11 cellular contexts compared by ENCODE assay signal in the genomic region with DNA sequence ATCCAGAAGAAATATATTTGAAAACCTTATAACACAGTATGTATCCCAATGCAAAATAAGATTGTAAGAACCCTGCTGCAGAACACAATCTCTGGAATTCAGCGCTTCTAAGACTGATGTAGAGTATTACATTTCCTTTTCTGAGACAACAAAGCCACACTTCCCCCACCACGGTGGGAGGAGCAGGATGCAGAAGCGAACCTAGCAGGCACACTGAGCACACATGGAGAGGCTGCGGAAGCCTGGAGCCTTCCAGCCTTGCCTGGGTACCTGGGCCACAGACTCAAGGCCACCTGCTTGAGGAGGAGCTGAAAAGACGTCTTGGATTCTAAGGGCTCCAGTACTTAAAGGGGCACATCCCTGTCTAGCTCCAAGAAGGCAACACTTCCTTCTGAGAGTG. TPM values are rescaled to one million over a fixed set of nuclear protein-coding genes. Genes with fewer than 3 reads are reported as not detected.
DNase-seq lines count a peak whose midpoint lies in the region; FAIRE-seq and TF ChIP-seq lines count a peak whose summit lies in the region.
"Had no signal": no experiment of that assay in that cellular context is flagged by ENCODE, and none has a peak within 500 bp of the region (broad histone marks: within the 10 kb centered on the region; RNA-seq: fewer than 3 reads in every experiment).

No MANE protein-coding gene starts in this region.

- intact Hi-C loops in MCF 10A (cut with micrococcal nuclease): no loop called here

- no peaks in the 10 kb centered on the region for H3K27me3 ChIP-seq in layer of hippocampus (ENCODE audit: control insufficient read depth, insufficient read depth, low read length)
- H3K27me3 ChIP-seq: vagina had no signal

- no peak overlapping the region for H3K4me3 ChIP-seq in astrocyte of the spinal cord (ENCODE audit: low read depth, low read length)
- H3K4me3 ChIP-seq: vagina had no signal

- in situ Hi-C loops in astrocyte of the spinal cord (cut with HindIII; ENCODE audit: low sequenced_read_pairs): no loop called here

- POLR2A ChIA-PET in activated CD4-positive, alpha-beta T cell treated with anti-CD3 and anti-CD28 coated beads, Interleukin-2, amount 10 ng/mL, durations not matched to agents 7 days and 5 days (lab: Charles Lee): no interaction called here
- POLR2A ChIA-PET in MCF 10A (lab: Yijun Ruan, JAX): no interaction called here

- H3K4me3 Mint-ChIP-seq in activated CD4-positive, alpha-beta T cell treated with anti-CD3 and anti-CD28 coated beads, Interleukin-2, amount 10 ng/mL, durations not matched to agents 7 days and 5 days: no peak overlapping the region
- no peak overlapping the region for H3K4me3 Mint-ChIP-seq in MCF 10A (ENCODE audit: unreplicated experiment)

- CTCF ChIA-PET in activated CD4-positive, alpha-beta T cell treated with anti-CD3 and anti-CD28 coated beads, Interleukin-2, amount 10 ng/mL, durations not matched to agents 7 days and 5 days (lab: Charles Lee): interaction anchor here (0.6 kb wide), 1 partner anchor 153 kb away, joined by 3 read pairs; no protein-coding TSS in a partner anchor
- CTCF ChIA-PET in MCF 10A (lab: Yijun Ruan, JAX): interaction anchor here (0.6 kb wide), 1 partner anchor 1210 kb away, joined by 3 read pairs; no protein-coding TSS in a partner anchor

- H3K4me1 Mint-ChIP-seq in activated CD4-positive, alpha-beta T cell treated with anti-CD3 and anti-CD28 coated beads, Interleukin-2, amount 10 ng/mL, durations not matched to agents 7 days and 5 days: peaks cover 28% of the 10 kb centered on the region
- peaks cover 8% of the 10 kb centered on the region for H3K4me1 Mint-ChIP-seq in MCF 10A (ENCODE audit: insufficient read depth, unreplicated experiment)

- no TSS peak for BruUV-seq in MCF 10A (replicated peaks; lab: Mats Ljungman, UMichigan)

- DNase-seq in activated CD4-positive, alpha-beta T cell treated with anti-CD3 and anti-CD28 coated beads, Interleukin-2, amount 10 ng/mL, durations not matched to agents 7 days and 5 days: no peak
- DNase-seq in activated CD4-positive, alpha-beta T cell treated with anti-CD3 and anti-CD28 coated beads for 48 hours: no peak
- DNase-seq in astrocyte of the spinal cord (ENCODE audit: low read depth, low spot score) (peak; percentile 69), DMS79 treated with DMSO at 0.1 percent for 48 hours (lab: John Stamatoyannopoulos, UW) (no peak), GM19239 (ENCODE audit: insufficient read length, low spot score) (no peak), MCF 10A (ENCODE audit: unreplicated experiment) (no peak)
- DNase-seq: ACHN, NCI-H187 treated with DMSO at 0.1 percent for 48 hours had no signal

- H3K9me3 Mint-ChIP-seq in activated CD4-positive, alpha-beta T cell treated with anti-CD3 and anti-CD28 coated beads, Interleukin-2, amount 10 ng/mL, durations not matched to agents 7 days and 5 days: no peaks in the 10 kb centered on the region
- H3K9me3 Mint-ChIP-seq in MCF 10A (ENCODE audit: unreplicated experiment): no peaks in the 10 kb centered on the region

- H3K27ac ChIP-seq in layer of hippocampus (ENCODE audit: low read depth, low read length): peak overlapping the region; percentile 40
- peak overlapping the region; percentile 80 for H3K27ac ChIP-seq in temporal lobe (ENCODE audit: low read depth, low read length)
- H3K27ac ChIP-seq: vagina had no signal

- TF ChIP-seq CTCF in astrocyte of the spinal cord (IDR thresholded peaks at IDR 0.05; ENCODE audit: low read depth, low read length) (no peak), MCF 10A (IDR thresholded peaks at IDR 0.05; ENCODE audit: unreplicated experiment) (no peak)

- FAIRE-seq in GM19239 (lab: Jason Lieb, UNC): no peak

- peak overlapping the region; percentile 68 for H3K27ac Mint-ChIP-seq in activated CD4-positive, alpha-beta T cell treated with anti-CD3 and anti-CD28 coated beads, Interleukin-2, amount 10 ng/mL, durations not matched to agents 7 days and 5 days
- no peak overlapping the region for H3K27ac Mint-ChIP-seq in MCF 10A (ENCODE audit: low read depth, unreplicated experiment)

- H3K27me3 Mint-ChIP-seq in activated CD4-positive, alpha-beta T cell treated with anti-CD3 and anti-CD28 coated beads, Interleukin-2, amount 10 ng/mL, durations not matched to agents 7 days and 5 days: no peaks in the 10 kb centered on the region
- no peaks in the 10 kb centered on the region for H3K27me3 Mint-ChIP-seq in MCF 10A (ENCODE audit: insufficient read depth, unreplicated experiment)

- peaks cover 54% of the 10 kb centered on the region for H3K36me3 Mint-ChIP-seq in activated CD4-positive, alpha-beta T cell treated with anti-CD3 and anti-CD28 coated beads, Interleukin-2, amount 10 ng/mL, durations not matched to agents 7 days and 5 days (ENCODE audit: low read depth)
- peaks cover 62% of the 10 kb centered on the region for H3K36me3 Mint-ChIP-seq in MCF 10A (ENCODE audit: insufficient read depth, unreplicated experiment)

RNA-seq across cellular contexts. Expression of gene TCHP, which starts 46.4 kb away (rescaled TPM):
- 10 to 100 TPM; 27.9 to 36.0 TPM for total RNA-seq in activated CD4-positive, alpha-beta T cell treated with anti-CD3 and anti-CD28 coated beads, Interleukin-2, amount 10 ng/mL, durations not matched to agents 7 days and 5 days
- total RNA-seq in temporal lobe (3.2 TPM), MCF 10A (2022) (26.4 and 36.3 TPM in 2 replicates)

RNA-seq across cellular contexts. Expression of gene GIT2, which starts 49.7 kb away (rescaled TPM):
- 100 to 1,000 TPM; 101 to 107 TPM for total RNA-seq in activated CD4-positive, alpha-beta T cell treated with anti-CD3 and anti-CD28 coated beads, Interleukin-2, amount 10 ng/mL, durations not matched to agents 7 days and 5 days
- 28.0 TPM for total RNA-seq in temporal lobe
- 30.0 and 30.9 TPM in 2 replicates for total RNA-seq in MCF 10A (2022)

RNA-seq across cellular contexts. Expression of gene ANKRD13A, which starts 52.7 kb away (rescaled TPM):
- 10 to 100 TPM; 82.5 to 88.2 TPM for total RNA-seq in activated CD4-positive, alpha-beta T cell treated with anti-CD3 and anti-CD28 coated beads, Interleukin-2, amount 10 ng/mL, durations not matched to agents 7 days and 5 days
- total RNA-seq in temporal lobe (23.1 TPM), MCF 10A (2022) (26.1 and 32.5 TPM in 2 replicates)
